ENCODE assay signal across 23 cellular contexts in genomic region chr2:62854600-62855514, GRCh38.
A peak's percentile ranks its signal among the peaks of the same experiment; 100 is the strongest.
DNase-seq lines count a peak whose midpoint lies in the region; ATAC-seq, FAIRE-seq and TF ChIP-seq lines count a peak whose summit lies in the region.
"Had no signal": no experiment of that assay in that cellular context is flagged by ENCODE, and none has a peak within 500 bp of the region (broad histone marks: within the 10 kb centered on the region; RNA-seq: fewer than 3 reads in every experiment).

No MANE protein-coding gene starts in this region.

- H3K4me1 Mint-ChIP-seq in GM23338: peaks cover 9% of the 10 kb centered on the region; the same call in 2 of the 3 replicates
- peaks cover 4% of the 10 kb centered on the region for H3K4me1 Mint-ChIP-seq in stimulated activated effector memory CD8-positive, alpha-beta T cell treated with anti-CD3 and anti-CD28 coated beads, Interleukin-12 subunit alpha, Interleukin-12 subunit beta, amount 100 ng/mL, for 72 hours
- no peaks in the 10 kb centered on the region for H3K4me1 Mint-ChIP-seq in naive thymus-derived CD4-positive, alpha-beta T cell

- H3K36me3 Mint-ChIP-seq in GM23338 (ENCODE audit: low read depth): peaks cover 28% of the 10 kb centered on the region
- no peaks in the 10 kb centered on the region for H3K36me3 Mint-ChIP-seq in stimulated activated effector memory CD8-positive, alpha-beta T cell treated with anti-CD3 and anti-CD28 coated beads, Interleukin-12 subunit alpha, Interleukin-12 subunit beta, amount 100 ng/mL, for 72 hours
- H3K36me3 Mint-ChIP-seq in naive thymus-derived CD4-positive, alpha-beta T cell: peaks cover 2 to 55% (median 43%) of the 10 kb centered on the region in 5 donors

- no peak overlapping the region for H3K4me3 Mint-ChIP-seq in GM23338
- no peak overlapping the region for H3K4me3 Mint-ChIP-seq in stimulated activated effector memory CD8-positive, alpha-beta T cell treated with anti-CD3 and anti-CD28 coated beads, Interleukin-12 subunit alpha, Interleukin-12 subunit beta, amount 100 ng/mL, for 72 hours
- no peak overlapping the region for H3K4me3 Mint-ChIP-seq in naive thymus-derived CD4-positive, alpha-beta T cell
- H3K4me3 Mint-ChIP-seq: CD4-positive, alpha-beta T cell had no signal

- FAIRE-seq in K562 (lab: Jason Lieb, UNC) (no peak), HepG2 (lab: Jason Lieb, UNC) (no peak)
- FAIRE-seq: A204.1, D721Med had no signal

- no peak for TF ChIP-seq EP300 in K562 (IDR thresholded peaks at IDR 0.05; ENCODE audit: low read length)
- no peak for TF ChIP-seq EP300 in HepG2 (IDR thresholded peaks at IDR 0.05; ENCODE audit: low read depth in 2 of 2, low read length in 2 of 2)
- TF ChIP-seq EP300 in HepG2 (CRISPR knock-in tag; IDR thresholded peaks at IDR 0.05; ENCODE audit: borderline replicate concordance): no peak

- H3K27ac ChIP-seq in GM23338 (ENCODE audit: low read depth) (no peak overlapping the region), K562 (ENCODE audit: extremely low read depth, low read depth, low read length) (no peak overlapping the region), HepG2 (ENCODE audit: extremely low read length, insufficient read depth, low read length) (no peak overlapping the region)
- H3K27ac ChIP-seq in naive thymus-derived CD4-positive, alpha-beta T cell (ENCODE audit: low read depth, low read length): no peak overlapping the region
- H3K27ac ChIP-seq: BLaER1, HL-60, SJCRH30 had no signal

- H3K9me3 Mint-ChIP-seq in GM23338: no peaks in the 10 kb centered on the region
- H3K9me3 Mint-ChIP-seq in stimulated activated effector memory CD8-positive, alpha-beta T cell treated with anti-CD3 and anti-CD28 coated beads, Interleukin-12 subunit alpha, Interleukin-12 subunit beta, amount 100 ng/mL, for 72 hours: peaks cover 3% of the 10 kb centered on the region
- peaks cover 0 to 7% (median 0%) of the 10 kb centered on the region in 11 donors for H3K9me3 Mint-ChIP-seq in naive thymus-derived CD4-positive, alpha-beta T cell

- H3K79me2 ChIP-seq in GM23338 (replicated peaks; ENCODE audit: insufficient read depth) (no peaks in the 10 kb centered on the region), K562 (ENCODE audit: control insufficient read depth, insufficient read depth, low read length) (no peaks in the 10 kb centered on the region), HepG2 (ENCODE audit: insufficient read depth, low read length) (no peaks in the 10 kb centered on the region)

- no peaks in the 10 kb centered on the region for H3K27me3 Mint-ChIP-seq in GM23338 (ENCODE audit: insufficient read depth, low read depth, poor library complexity)
- H3K27me3 Mint-ChIP-seq in naive thymus-derived CD4-positive, alpha-beta T cell: no peaks in the 10 kb centered on the region
- H3K27me3 Mint-ChIP-seq: CD4-positive, alpha-beta T cell had no signal

- 87% methylated on average over 14 of the region's 14 CpGs for WGBS in K562 (ENCODE audit: insufficient coverage, low coverage, missing lambda C conversion rate)
- WGBS in HepG2 (ENCODE audit: low lambda C conversion rate): 98% methylated on average over 11 of the region's 14 CpGs

- BruUV-seq in K562 (replicated peaks; lab: Mats Ljungman, UMichigan): no TSS peak
- no TSS peak for BruUV-seq in HepG2 (replicated peaks; lab: Mats Ljungman, UMichigan)

- TF ChIP-seq CTCF in GM23338 (conservative IDR thresholded peaks at IDR 0.05; ENCODE audit: low read depth in 2 of 2) (no peak), K562 (IDR thresholded peaks at IDR 0.05 in 2 of 3, conservative IDR thresholded peaks at IDR 0.05 in 1 of 3; ENCODE audit: insufficient read depth in 2 of 3, low read depth in 1 of 3, low read length in 3 of 3) (no peak), HepG2 (CRISPR knock-in tag; IDR thresholded peaks at IDR 0.05) (no peak)

- POLR2A ChIA-PET in K562 (lab: Yijun Ruan, JAX) (interaction anchor here (1.0 kb wide), 1 partner anchor 31 kb away, joined by 3 read pairs; no protein-coding TSS in a partner anchor), HepG2 (lab: Yijun Ruan, JAX) (no interaction called here)
- POLR2A ChIA-PET in naive thymus-derived CD4-positive, alpha-beta T cell (lab: Charles Lee): no interaction called here

- no peaks in the 10 kb centered on the region for H3K9me2 ChIP-seq in GM23338 (ENCODE audit: insufficient read depth)

- DNase-seq in GM23338 (ENCODE audit: low spot score) (no peak), K562 (ENCODE audit: extremely low read depth in 1 of 4, low spot score in 3 of 4) (no peak), HepG2 (ENCODE audit: low spot score) (no peak), HuH-7 (ENCODE audit: low spot score) (no peak)
- DNase-seq in stimulated activated effector memory CD8-positive, alpha-beta T cell treated with anti-CD3 and anti-CD28 coated beads, Interleukin-12 subunit alpha, Interleukin-12 subunit beta, amount 100 ng/mL, for 72 hours (ENCODE audit: low spot score in 2 of 2): no peak
- no peak for DNase-seq in activated CD8-positive, alpha-beta memory T cell treated with anti-CD3 and anti-CD28 coated beads, Interleukin-2, amount 50 U/mL, for 48 hours
- no peak for DNase-seq in naive thymus-derived CD4-positive, alpha-beta T cell
- DNase-seq: CD4-positive, alpha-beta T cell; Kasumi-1; MV-4-11; NCI-H1105 treated with DMSO at 0.1 percent for 48 hours; NCI-H146; NCI-H1930; NCI-H446; NCI-H524 treated with DMSO at 0.1 percent for 48 hours; NCI-H774; PC-3; SJCRH30 had no signal

- no peak overlapping the region for H3K27ac Mint-ChIP-seq in GM23338
- no peak overlapping the region for H3K27ac Mint-ChIP-seq in stimulated activated effector memory CD8-positive, alpha-beta T cell treated with anti-CD3 and anti-CD28 coated beads, Interleukin-12 subunit alpha, Interleukin-12 subunit beta, amount 100 ng/mL, for 72 hours
- no peak overlapping the region for H3K27ac Mint-ChIP-seq in naive thymus-derived CD4-positive, alpha-beta T cell
- H3K27ac Mint-ChIP-seq: CD4-positive, alpha-beta T cell had no signal

- H4K20me1 ChIP-seq in GM23338 (replicated peaks; ENCODE audit: insufficient read depth): no peaks in the 10 kb centered on the region
- no peaks in the 10 kb centered on the region for H4K20me1 ChIP-seq in K562 (replicated peaks; ENCODE audit: control insufficient read depth, insufficient read depth, low read length)
- no peaks in the 10 kb centered on the region; the same call in 1 of the 2 replicates for H4K20me1 ChIP-seq in HepG2 (ENCODE audit: insufficient read depth, low read length)
- H4K20me1 ChIP-seq: BLaER1 had no signal

- H3K4me1 ChIP-seq in GM23338 (ENCODE audit: insufficient read depth): no peaks in the 10 kb centered on the region
- peaks cover 8% of the 10 kb centered on the region in 2 experiments; a peak in 3 of 5 replicates for H3K4me1 ChIP-seq in K562 (replicated peaks in 1 of 2; ENCODE audit: control insufficient read depth in 2 of 2, insufficient read depth in 2 of 2, low read length in 2 of 2)
- no peaks in the 10 kb centered on the region for H3K4me1 ChIP-seq in HepG2 (ENCODE audit: insufficient read depth, low read length)
- no peaks in the 10 kb centered on the region for H3K4me1 ChIP-seq in naive thymus-derived CD4-positive, alpha-beta T cell (ENCODE audit: control insufficient read depth in 2 of 2, insufficient read depth in 2 of 2, low read length in 2 of 2)
- H3K4me1 ChIP-seq: BLaER1, SJCRH30 had no signal

- H3K4me2 ChIP-seq in GM23338 (no peak overlapping the region), K562 (ENCODE audit: insufficient read depth, low read length) (no peak overlapping the region), HepG2 (ENCODE audit: low read depth, low read length) (no peak overlapping the region)
- H3K4me2 ChIP-seq: BLaER1 had no signal

- no peak overlapping the region for H2AFZ ChIP-seq in GM23338
- no peak overlapping the region for H2AFZ ChIP-seq in K562 (ENCODE audit: low read depth, low read length)
- H2AFZ ChIP-seq in HepG2 (ENCODE audit: low read length): no peak overlapping the region

- TF ChIP-seq RAD21 in K562 (CRISPR knock-in tag; conservative IDR thresholded peaks at IDR 0.05 in 1 of 2, IDR thresholded peaks at IDR 0.05 in 1 of 2): no peak
- no peak for TF ChIP-seq RAD21 in HepG2 (CRISPR knock-in tag; IDR thresholded peaks at IDR 0.05)

- H3K27me3 ChIP-seq in GM23338 (ENCODE audit: insufficient read depth): no peaks in the 10 kb centered on the region
- no peaks in the 10 kb centered on the region for H3K27me3 ChIP-seq in K562 (ENCODE audit: control insufficient read depth in 2 of 2, insufficient read depth in 2 of 2, low read length in 2 of 2)
- H3K27me3 ChIP-seq in HepG2 (ENCODE audit: control insufficient read depth in 1 of 2, insufficient read depth in 2 of 2, low read length in 2 of 2): no peaks in the 10 kb centered on the region
- no peaks in the 10 kb centered on the region for H3K27me3 ChIP-seq in naive thymus-derived CD4-positive, alpha-beta T cell (ENCODE audit: control insufficient read depth in 2 of 2, insufficient read depth in 2 of 2, low read length in 2 of 2)
- H3K27me3 ChIP-seq: BLaER1, SJCRH30 had no signal

- ATAC-seq in GM23338: peak; percentile 50; the same call in 2 of the 3 replicates
- no peak for ATAC-seq in K562
- ATAC-seq in HepG2: peak; percentile 43
- ATAC-seq in stimulated activated effector memory CD8-positive, alpha-beta T cell treated with anti-CD3 and anti-CD28 coated beads, Interleukin-12 subunit alpha, Interleukin-12 subunit beta, amount 100 ng/mL, for 72 hours: peak; percentile 61
- no peak for ATAC-seq in naive thymus-derived CD4-positive, alpha-beta T cell
- ATAC-seq: PC-3, Right ventricle myocardium inferior had no signal

- H3K9ac ChIP-seq in K562 (ENCODE audit: insufficient read depth in 1 of 2, low read depth in 2 of 2, low read length in 2 of 2): no peak overlapping the region
- H3K9ac ChIP-seq in HepG2 (ENCODE audit: insufficient read depth, low read depth, low read length): no peak overlapping the region
- H3K9ac ChIP-seq: BLaER1 had no signal

- in situ Hi-C loops in K562 (cut with MboI) (no loop called here), HepG2 (cut with HindIII; ENCODE audit: extremely low pct_ligation_motif_present, low pct_unique_long_range_greater_than_20kb) (no loop called here)

- TF ChIP-seq POLR2A in K562 (conservative IDR thresholded peaks at IDR 0.05): no peak
- no peak for TF ChIP-seq POLR2A in HepG2 (IDR thresholded peaks at IDR 0.05; ENCODE audit: insufficient read depth in 1 of 2, low read depth in 2 of 2, low read length in 2 of 2)

- no peaks in the 10 kb centered on the region for H3K9me1 ChIP-seq in K562 (ENCODE audit: control insufficient read depth, insufficient read depth, low read length)

- H3K4me3 ChIP-seq in GM23338 (no peak overlapping the region), K562 (no peak overlapping the region), HepG2 (replicated peaks in 1 of 3; ENCODE audit: insufficient read depth in 1 of 3, low read depth in 2 of 3, low read length in 3 of 3) (no peak overlapping the region)
- no peak overlapping the region for H3K4me3 ChIP-seq in naive thymus-derived CD4-positive, alpha-beta T cell (ENCODE audit: low read length)
- H3K4me3 ChIP-seq: BLaER1, SJCRH30 had no signal

- intact Hi-C loops in K562 (cut with micrococcal nuclease): no loop called here
- intact Hi-C loops in HepG2 (cut with micrococcal nuclease; ENCODE audit: unreplicated experiment): no loop called here
- intact Hi-C loops in naive thymus-derived CD4-positive, alpha-beta T cell (cut with micrococcal nuclease): no loop called here

- CTCF ChIA-PET in K562 (lab: Yijun Ruan, JAX; ENCODE audit: low intra/inter-chr PET ratio) (no interaction called here), HepG2 (lab: Yijun Ruan, JAX; ENCODE audit: low intra/inter-chr PET ratio, low total read pairs) (no interaction called here)
- CTCF ChIA-PET in naive thymus-derived CD4-positive, alpha-beta T cell (lab: Charles Lee): no interaction called here

- no peaks in the 10 kb centered on the region for H3K9me3 ChIP-seq in K562 (replicated peaks; ENCODE audit: control insufficient read depth, insufficient read depth, low read depth, low read length)
- no peaks in the 10 kb centered on the region for H3K9me3 ChIP-seq in HepG2 (ENCODE audit: low read length)
- no peaks in the 10 kb centered on the region for H3K9me3 ChIP-seq in naive thymus-derived CD4-positive, alpha-beta T cell (ENCODE audit: control insufficient read depth in 2 of 3, low read length in 3 of 3)
- H3K9me3 ChIP-seq: SJCRH30 had no signal

- no peaks in the 10 kb centered on the region for H3F3A ChIP-seq in GM23338 (replicated peaks; ENCODE audit: low read depth)

- no peaks in the 10 kb centered on the region for H3K36me3 ChIP-seq in GM23338 (ENCODE audit: insufficient read depth)
- H3K36me3 ChIP-seq in K562 (ENCODE audit: control insufficient read depth, insufficient read depth, low read length): no peaks in the 10 kb centered on the region
- H3K36me3 ChIP-seq in HepG2 (replicated peaks in 1 of 2; ENCODE audit: control insufficient read depth in 1 of 2, insufficient read depth in 2 of 2, low read length in 2 of 2): peaks cover 32 to 67% of the 10 kb centered on the region in 2 experiments
- no peaks in the 10 kb centered on the region for H3K36me3 ChIP-seq in naive thymus-derived CD4-positive, alpha-beta T cell (ENCODE audit: control insufficient read depth in 2 of 3, insufficient read depth in 3 of 3, low read length in 3 of 3)
- H3K36me3 ChIP-seq: SJCRH30 had no signal

Comparison
In these comparisons a context has a peak if more than half of its experiments do, and no peak if none do; other contexts are left out.
1. ATAC-seq: peak in GM23338 (single experiment), HepG2 (single experiment) and stimulated activated effector memory CD8-positive, alpha-beta T cell treated with anti-CD3 and anti-CD28 coated beads, Interleukin-12 subunit alpha, Interleukin-12 subunit beta, amount 100 ng/mL, for 72 hours (single experiment); none in K562 (single experiment) and naive thymus-derived CD4-positive, alpha-beta T cell (single experiment).